21 cellular contexts compared by ENCODE assay signal in genomic region chr10:45646384-45647050, GRCh38.
"Had no signal": no experiment of that assay in that cellular context is flagged by ENCODE, and none has a peak within 500 bp of the region (broad histone marks: within the 10 kb centered on the region; RNA-seq: fewer than 3 reads in every experiment).

No MANE protein-coding gene starts in this region.

- H3K27me3 Mint-ChIP-seq: activated CD4-positive, alpha-beta memory T cell treated with anti-CD3 and anti-CD28 coated beads, Interleukin-2, amount 10 ng/mL, durations not matched to agents 7 days and 5 days; activated naive CD8-positive, alpha-beta T cell treated with anti-CD3 and anti-CD28 coated beads, Interleukin-2, amount 10 ng/mL, durations not matched to agents 7 days and 5 days; dendritic cell treated with granulocyte-macrophage colony-stimulating factor and Interleukin-4, amounts not matched to agents 40 ng/mL and 50 ng/mL, for 4 days; naive B cell; stimulated activated naive CD8-positive, alpha-beta T cell treated with anti-CD3 and anti-CD28 coated beads, Interleukin-15, Interleukin-2, amounts not matched to agents 100 ng/mL and 50 ng/mL, for 24 hours had no signal

- H3K4me3 Mint-ChIP-seq: activated CD4-positive, alpha-beta memory T cell treated with anti-CD3 and anti-CD28 coated beads, Interleukin-2, amount 10 ng/mL, durations not matched to agents 7 days and 5 days; activated naive CD4-positive, alpha-beta T cell treated with anti-CD3 and anti-CD28 coated beads for 36 hours; activated naive CD8-positive, alpha-beta T cell treated with anti-CD3 and anti-CD28 coated beads, Interleukin-2, amount 10 ng/mL, durations not matched to agents 7 days and 5 days; activated T-cell treated with anti-CD3 and anti-CD28 coated beads, Interleukin-2, amount 50 U/mL, for 72 hours; dendritic cell treated with granulocyte-macrophage colony-stimulating factor and Interleukin-4, amounts not matched to agents 40 ng/mL and 50 ng/mL, for 4 days; naive B cell; stimulated activated naive CD8-positive, alpha-beta T cell treated with anti-CD3 and anti-CD28 coated beads, Interleukin-15, Interleukin-2, amounts not matched to agents 100 ng/mL and 50 ng/mL, for 24 hours had no signal

- H3K4me1 Mint-ChIP-seq: activated CD4-positive, alpha-beta memory T cell treated with anti-CD3 and anti-CD28 coated beads, Interleukin-2, amount 10 ng/mL, durations not matched to agents 7 days and 5 days; activated naive CD8-positive, alpha-beta T cell treated with anti-CD3 and anti-CD28 coated beads, Interleukin-2, amount 10 ng/mL, durations not matched to agents 7 days and 5 days had no signal

- H3K9me3 ChIP-seq: lower lobe of right lung, tibial artery had no signal

- H3K9me3 Mint-ChIP-seq: activated CD4-positive, alpha-beta memory T cell treated with anti-CD3 and anti-CD28 coated beads, Interleukin-2, amount 10 ng/mL, durations not matched to agents 7 days and 5 days; activated naive CD4-positive, alpha-beta T cell treated with anti-CD3 and anti-CD28 coated beads for 36 hours; activated naive CD8-positive, alpha-beta T cell treated with anti-CD3 and anti-CD28 coated beads, Interleukin-2, amount 10 ng/mL, durations not matched to agents 7 days and 5 days; activated T-cell treated with anti-CD3 and anti-CD28 coated beads, Interleukin-2, amount 50 U/mL, for 72 hours; dendritic cell treated with granulocyte-macrophage colony-stimulating factor and Interleukin-4, amounts not matched to agents 40 ng/mL and 50 ng/mL, for 4 days; naive B cell; stimulated activated naive CD8-positive, alpha-beta T cell treated with anti-CD3 and anti-CD28 coated beads, Interleukin-15, Interleukin-2, amounts not matched to agents 100 ng/mL and 50 ng/mL, for 24 hours had no signal

- ATAC-seq: activated T-cell treated with anti-CD3 and anti-CD28 coated beads, Interleukin-2, amount 50 U/mL, for 72 hours; left colon; lower lobe of right lung had no signal

- DNase-seq: activated CD4-positive, alpha-beta memory T cell treated with anti-CD3 and anti-CD28 coated beads, Interleukin-2, amount 10 ng/mL, durations not matched to agents 7 days and 5 days; activated CD4-positive, alpha-beta T cell treated with anti-CD3 and anti-CD28 coated beads for 48 hours; activated effector memory CD4-positive, alpha-beta T cell treated with Interleukin-2 at 50 U/mL for 16 hours; activated naive CD4-positive, alpha-beta T cell treated with anti-CD3 and anti-CD28 coated beads for 36 hours; activated naive CD8-positive, alpha-beta T cell treated with anti-CD3 and anti-CD28 coated beads, Interleukin-2, amount 10 ng/mL, durations not matched to agents 7 days and 5 days; activated T-cell treated with anti-CD3 and anti-CD28 coated beads, Interleukin-2, amount 50 U/mL, for 72 hours; amniotic stem cell; effector CD4-positive, alpha-beta T cell; foreskin melanocyte; glutamatergic neuron; left colon; lower lobe of right lung; naive B cell; retina; stimulated activated CD4-positive, alpha-beta T cell treated with anti-CD3 and anti-CD28 coated beads, Interleukin-4, amount 100 ng/mL, for 24 hours; substantia nigra; T-helper 2 cell; tibial artery had no signal

- H3K27ac ChIP-seq: lower lobe of right lung, tibial artery had no signal

- H3K4me3 ChIP-seq: lower lobe of right lung, tibial artery had no signal

- FAIRE-seq: endometrium had no signal

- H3K27me3 ChIP-seq: tibial artery had no signal

- H3K27ac Mint-ChIP-seq: activated CD4-positive, alpha-beta memory T cell treated with anti-CD3 and anti-CD28 coated beads, Interleukin-2, amount 10 ng/mL, durations not matched to agents 7 days and 5 days; activated naive CD4-positive, alpha-beta T cell treated with anti-CD3 and anti-CD28 coated beads for 36 hours; activated naive CD8-positive, alpha-beta T cell treated with anti-CD3 and anti-CD28 coated beads, Interleukin-2, amount 10 ng/mL, durations not matched to agents 7 days and 5 days; dendritic cell treated with granulocyte-macrophage colony-stimulating factor and Interleukin-4, amounts not matched to agents 40 ng/mL and 50 ng/mL, for 4 days; stimulated activated naive CD8-positive, alpha-beta T cell treated with anti-CD3 and anti-CD28 coated beads, Interleukin-15, Interleukin-2, amounts not matched to agents 100 ng/mL and 50 ng/mL, for 24 hours had no signal

- H3K4me1 ChIP-seq: lower lobe of right lung, tibial artery had no signal
